ENCODE assay signal across 17 cellular contexts in genomic region chr6:5747379-5747778, GRCh38.
A peak's percentile ranks its signal among the peaks of the same experiment; 100 is the strongest.
DNase-seq lines count a peak whose midpoint lies in the region; ATAC-seq and TF ChIP-seq lines count a peak whose summit lies in the region.
"Had no signal": no experiment of that assay in that cellular context is flagged by ENCODE, and none has a peak within 500 bp of the region (broad histone marks: within the 10 kb centered on the region; RNA-seq: fewer than 3 reads in every experiment).

No MANE protein-coding gene starts in this region.

- H3K27me3 ChIP-seq in right atrium auricular region = no peaks in the 10 kb centered on the region
- H3K27me3 ChIP-seq: SJCRH30 had no signal

- H3K9me3 ChIP-seq in right atrium auricular region = no peaks in the 10 kb centered on the region
- H3K9me3 ChIP-seq: SJCRH30 had no signal

- DNase-seq in left cardiac atrium = no peak
- no peak for DNase-seq in right atrium auricular region (ENCODE audit: low spot score)
- peak; percentile 32 for DNase-seq in NCI-H69 (lab: John Stamatoyannopoulos, UW)
- no peak for DNase-seq in left colon
- DNase-seq in activated CD8-positive, alpha-beta memory T cell treated with anti-CD3 and anti-CD28 coated beads for 24 hours = no peak
- DNase-seq: CD8-positive, alpha-beta T cell; GDM1; GOT3; HCEC 1CT; NCI-H1105; NCI-H146; NCI-H2029; NK-92 treated with Interleukin-12 subunit alpha and Interleukin-12 subunit beta, amount 100 ng/mL, for 24 hours; SJCRH30 had no signal

- no peak overlapping the region for H3K4me3 ChIP-seq in right atrium auricular region
- H3K4me3 ChIP-seq: SJCRH30 had no signal

- H3K27ac ChIP-seq in right atrium auricular region = no peak overlapping the region
- H3K27ac ChIP-seq: SJCRH30 had no signal

- no peak for TF ChIP-seq CTCF in right atrium auricular region (IDR thresholded peaks at IDR 0.05)

- intact Hi-C loops in left cardiac atrium (cut with DNase I) (no loop called here), left colon (cut with DNase I, micrococcal nuclease) (no loop called here)

- ATAC-seq in left cardiac atrium = peak; percentile 25 to 31
- peak; percentile 30 for ATAC-seq in left colon
- no peak for ATAC-seq in HG03460 (IDR thresholded peaks at IDR 0.05; ENCODE audit: unreplicated experiment)
- no peak for ATAC-seq in HG03175 (IDR thresholded peaks at IDR 0.05; ENCODE audit: unreplicated experiment)
- ATAC-seq: CD8-positive, alpha-beta T cell; Panc1 had no signal

- peaks cover 3 to 38% of the 10 kb centered on the region in 2 donors for H3K4me1 ChIP-seq in right atrium auricular region

- no peaks in the 10 kb centered on the region for H3K36me3 ChIP-seq in right atrium auricular region
- H3K36me3 ChIP-seq: SJCRH30 had no signal

Comparison
In these comparisons a context has a peak if more than half of its experiments do, and no peak if none do; other contexts are left out.
1. ATAC-seq: peak in left cardiac atrium (2 of 2) and left colon (single experiment); none in HG03460 (single experiment) and HG03175 (single experiment).